Comparison of ENCODE assay signal across 9 cellular contexts in genomic region chr4:100935090-100935489, GRCh38.
DNase-seq lines count a peak whose midpoint lies in the region; ATAC-seq and TF ChIP-seq lines count a peak whose summit lies in the region.
"Had no signal": no experiment of that assay in that cellular context is flagged by ENCODE, and none has a peak within 500 bp of the region (broad histone marks: within the 10 kb centered on the region; RNA-seq: fewer than 3 reads in every experiment).

No MANE protein-coding gene starts in this region.

- no peaks in the 10 kb centered on the region for H3K4me1 ChIP-seq in mucosa of descending colon (ENCODE audit: low read depth)

- TF ChIP-seq CTCF in GM06990 (IDR thresholded peaks at IDR 0.05; ENCODE audit: insufficient read depth, low read length, poor library complexity, severe bottlenecking): peak; percentile 44
- no peak for TF ChIP-seq CTCF in mucosa of descending colon (IDR thresholded peaks at IDR 0.05)

- H3K36me3 Mint-ChIP-seq in activated T-helper 17 cell treated with anti-CD3 and anti-CD28 coated beads, Interleukin-2, amount 50 U/mL, for 72 hours (ENCODE audit: low read depth): no peaks in the 10 kb centered on the region
- H3K36me3 Mint-ChIP-seq: activated naive CD4-positive, alpha-beta T cell treated with anti-CD3 and anti-CD28 coated beads, Interleukin-2, amount 50 U/mL, for 24 hours had no signal

- intact Hi-C loops in mucosa of descending colon (cut with DNase I, micrococcal nuclease): no loop called here

- ATAC-seq in HG03378 (IDR thresholded peaks at IDR 0.05; ENCODE audit: unreplicated experiment): peak; percentile 51
- ATAC-seq in activated T-helper 17 cell treated with anti-CD3 and anti-CD28 coated beads, Interleukin-2, amount 50 U/mL, for 72 hours (replicated peaks): peak; percentile 42
- peak; percentile 50 for ATAC-seq in mucosa of descending colon
- no peak for ATAC-seq in GM19452 (IDR thresholded peaks at IDR 0.05; ENCODE audit: unreplicated experiment)
- ATAC-seq in HG02973 (IDR thresholded peaks at IDR 0.05; ENCODE audit: unreplicated experiment): no peak
- no peak for ATAC-seq in GM19023 (IDR thresholded peaks at IDR 0.05; ENCODE audit: unreplicated experiment)

- H3K9me3 Mint-ChIP-seq in activated T-helper 17 cell treated with anti-CD3 and anti-CD28 coated beads, Interleukin-2, amount 50 U/mL, for 72 hours: no peaks in the 10 kb centered on the region
- H3K9me3 Mint-ChIP-seq: activated naive CD4-positive, alpha-beta T cell treated with anti-CD3 and anti-CD28 coated beads, Interleukin-2, amount 50 U/mL, for 24 hours had no signal

- H3K27me3 ChIP-seq in GM06990 (replicated peaks; ENCODE audit: control insufficient read depth, insufficient read depth, low read length): no peaks in the 10 kb centered on the region

- no peak for DNase-seq in GM06990 (ENCODE audit: extremely low read depth, insufficient read length)
- no peak for DNase-seq in mucosa of descending colon
- no peak for DNase-seq in COR-L47 (lab: John Stamatoyannopoulos, UW)

- no peaks in the 10 kb centered on the region for H3K9me3 ChIP-seq in mucosa of descending colon

- H3K36me3 ChIP-seq in GM06990 (ENCODE audit: control insufficient read depth, insufficient read depth, low read length) (no peaks in the 10 kb centered on the region), mucosa of descending colon (ENCODE audit: low read depth) (no peaks in the 10 kb centered on the region)

- H3K27me3 Mint-ChIP-seq in activated T-helper 17 cell treated with anti-CD3 and anti-CD28 coated beads, Interleukin-2, amount 50 U/mL, for 72 hours: no peaks in the 10 kb centered on the region

- peaks cover 16% of the 10 kb centered on the region for H3K4me1 Mint-ChIP-seq in activated T-helper 17 cell treated with anti-CD3 and anti-CD28 coated beads, Interleukin-2, amount 50 U/mL, for 72 hours
- H3K4me1 Mint-ChIP-seq: activated naive CD4-positive, alpha-beta T cell treated with anti-CD3 and anti-CD28 coated beads, Interleukin-2, amount 50 U/mL, for 24 hours had no signal

- no peak overlapping the region for H3K4me3 Mint-ChIP-seq in activated T-helper 17 cell treated with anti-CD3 and anti-CD28 coated beads, Interleukin-2, amount 50 U/mL, for 72 hours
- H3K4me3 Mint-ChIP-seq: activated naive CD4-positive, alpha-beta T cell treated with anti-CD3 and anti-CD28 coated beads, Interleukin-2, amount 50 U/mL, for 24 hours had no signal

- no peak overlapping the region for H3K27ac Mint-ChIP-seq in activated T-helper 17 cell treated with anti-CD3 and anti-CD28 coated beads, Interleukin-2, amount 50 U/mL, for 72 hours
- H3K27ac Mint-ChIP-seq: activated naive CD4-positive, alpha-beta T cell treated with anti-CD3 and anti-CD28 coated beads, Interleukin-2, amount 50 U/mL, for 24 hours had no signal

- H3K4me3 ChIP-seq in GM06990 (replicated peaks; ENCODE audit: low read depth, low read length) (no peak overlapping the region), mucosa of descending colon (no peak overlapping the region)

Comparison
In these comparisons a context has a peak if more than half of its experiments do, and no peak if none do; other contexts are left out.
1. ATAC-seq: peak in HG03378 (single experiment), activated T-helper 17 cell treated with anti-CD3 and anti-CD28 coated beads, Interleukin-2, amount 50 U/mL, for 72 hours (single experiment) and mucosa of descending colon (single experiment); none in GM19452 (single experiment), HG02973 (single experiment) and GM19023 (single experiment).